ENCODE assay signal across 17 cellular contexts in genomic region chr4:75722417-75722816, GRCh38. TPM values are rescaled to one million over a fixed set of nuclear protein-coding genes. Genes with fewer than 3 reads are reported as not detected.
DNase-seq lines count a peak whose midpoint lies in the region; ATAC-seq, FAIRE-seq and TF ChIP-seq lines count a peak whose summit lies in the region.
"Had no signal": no experiment of that assay in that cellular context is flagged by ENCODE, and none has a peak within 500 bp of the region (broad histone marks: within the 10 kb centered on the region; RNA-seq: fewer than 3 reads in every experiment).

No MANE protein-coding gene starts in this region.

- no peak overlapping the region for H3K4me3 Mint-ChIP-seq in activated CD4-positive, alpha-beta memory T cell treated with anti-CD3 and anti-CD28 coated beads for 36 hours
- H3K4me3 Mint-ChIP-seq in CD14-positive monocyte = no peak overlapping the region

- H3K9me3 Mint-ChIP-seq in activated CD4-positive, alpha-beta memory T cell treated with anti-CD3 and anti-CD28 coated beads for 36 hours = no peaks in the 10 kb centered on the region
- H3K9me3 Mint-ChIP-seq in CD14-positive monocyte = peaks cover 0 to 3% (median 0%) of the 10 kb centered on the region in 7 donors
- H3K9me3 Mint-ChIP-seq: activated T-helper 2 cell treated with anti-CD3 and anti-CD28 coated beads, Interferon-gamma antibody, Interleukin-2, Interleukin-4, amounts not matched to agents 10 μg/mL and 5 μg/mL and 100 μg/mL, durations not matched to agents 14 hours and 24 hours and 36 hours; dendritic cell treated with granulocyte-macrophage colony-stimulating factor and Interleukin-4, amounts not matched to agents 40 ng/mL and 50 ng/mL, for 4 days; memory B cell had no signal

- H3K36me3 ChIP-seq in iPS-20b (ENCODE audit: insufficient read depth, low read depth, low read length) = peaks cover 24% of the 10 kb centered on the region

- no peak for FAIRE-seq in A549 (lab: Jason Lieb, UNC)

- H3K4me2 ChIP-seq in A549 = peak overlapping the region; percentile 97

- peak overlapping the region in 1 of 2 experiments; percentile 49; a peak in 2 of 6 replicates for H3K27ac ChIP-seq in A549
- H3K27ac ChIP-seq in VCaP = peak overlapping the region; percentile 92
- H3K27ac ChIP-seq in iPS-20b (ENCODE audit: low read length) = no peak overlapping the region

- peak overlapping the region; percentile 53; the same call in 2 of the 3 replicates for H3K4me3 ChIP-seq in A549
- peak overlapping the region; percentile 96; the same call in 1 of the 2 replicates for H3K4me3 ChIP-seq in HFF-Myc (replicated peaks; ENCODE audit: low read depth, low read length)
- peak overlapping the region; percentile 96 for H3K4me3 ChIP-seq in iPS-20b (ENCODE audit: low read length)

- no peaks in the 10 kb centered on the region for H3K27me3 ChIP-seq in iPS-20b (ENCODE audit: insufficient read depth, low read length)

- H3K4me1 ChIP-seq in A549 = peaks cover 29% of the 10 kb centered on the region; the same call in 2 of the 3 replicates
- peaks cover 26% of the 10 kb centered on the region for H3K4me1 ChIP-seq in iPS-20b (ENCODE audit: insufficient read depth, low read length)

- WGBS in A549 (ENCODE audit: missing lambda C conversion rate) = 59% methylated on average over 3 of the region's 3 CpGs

- ATAC-seq in A549 (no peak), GM21381 (IDR thresholded peaks at IDR 0.05; ENCODE audit: unreplicated experiment) (no peak)

- H3K27ac Mint-ChIP-seq in activated CD4-positive, alpha-beta memory T cell treated with anti-CD3 and anti-CD28 coated beads for 36 hours = no peak overlapping the region
- H3K27ac Mint-ChIP-seq in CD14-positive monocyte = no peak overlapping the region

- TF ChIP-seq CTCF in A549 (IDR thresholded peaks at IDR 0.05) (no peak), HFF-Myc (IDR thresholded peaks at IDR 0.05; ENCODE audit: low read depth, low read length, missing control alignments) (no peak), VCaP (conservative IDR thresholded peaks at IDR 0.05) (no peak), CD14-positive monocyte (IDR thresholded peaks at IDR 0.05) (no peak)

- POLR2A ChIA-PET in A549 (lab: Yijun Ruan, JAX) = interaction anchor here (2.5 kb wide), 1 partner anchor 49 kb away, joined by 31 read pairs; the partner anchor contains the start of gene G3BP2
- POLR2A ChIA-PET in activated CD4-positive, alpha-beta memory T cell treated with anti-CD3 and anti-CD28 coated beads for 36 hours (lab: Charles Lee) = interaction anchor here (1.0 to 5.4 kb wide), 3 partner anchors 50 to 126 kb away, joined by 3 to 46 read pairs (median 13); partner anchors contain the start of gene G3BP2

- peaks cover 8% of the 10 kb centered on the region for H3K36me3 Mint-ChIP-seq in activated CD4-positive, alpha-beta memory T cell treated with anti-CD3 and anti-CD28 coated beads for 36 hours
- H3K36me3 Mint-ChIP-seq in CD14-positive monocyte = peaks cover 0 to 3% of the 10 kb centered on the region in 2 donors

- H3K9me3 ChIP-seq in A549 (no peaks in the 10 kb centered on the region), iPS-20b (ENCODE audit: insufficient read depth, low read depth, low read length) (no peaks in the 10 kb centered on the region)

- CTCF ChIA-PET in A549 (lab: Yijun Ruan, JAX) = interaction anchor here (2.1 to 2.6 kb wide), 2 partner anchors 13 to 39 kb away, joined by 12 to 16 read pairs; no protein-coding TSS in a partner anchor
- CTCF ChIA-PET in activated CD4-positive, alpha-beta memory T cell treated with anti-CD3 and anti-CD28 coated beads for 36 hours (lab: Charles Lee) = interaction anchor here (1.4 to 3.5 kb wide), 5 partner anchors 10 to 68 kb away, joined by 3 to 22 read pairs (median 9); no protein-coding TSS in a partner anchor

- no peak for TF ChIP-seq EP300 in A549 (IDR thresholded peaks at IDR 0.05)

- no peak for TF ChIP-seq RAD21 in A549 (conservative IDR thresholded peaks at IDR 0.05 in 1 of 2, IDR thresholded peaks at IDR 0.05 in 1 of 2)

- no peaks in the 10 kb centered on the region for H3K27me3 Mint-ChIP-seq in activated CD4-positive, alpha-beta memory T cell treated with anti-CD3 and anti-CD28 coated beads for 36 hours
- peaks cover 0 to 3% (median 0%) of the 10 kb centered on the region in 3 donors for H3K27me3 Mint-ChIP-seq in CD14-positive monocyte (ENCODE audit: low read depth in 3 of 3)
- H3K27me3 Mint-ChIP-seq: dendritic cell treated with granulocyte-macrophage colony-stimulating factor and Interleukin-4, amounts not matched to agents 40 ng/mL and 50 ng/mL, for 4 days; memory B cell had no signal

- DNase-seq in A549 (ENCODE audit: low read depth in 1 of 2, low spot score in 1 of 2) (no peak), HFF-Myc (ENCODE audit: extremely low read depth, low read depth) (no peak), CD14-positive monocyte (ENCODE audit: low spot score) (no peak), activated gamma-delta T cell (lab: John Stamatoyannopoulos, UW) (no peak)
- DNase-seq in activated CD4-positive, alpha-beta memory T cell treated with anti-CD3 and anti-CD28 coated beads for 36 hours = no peak
- DNase-seq: activated CD4-positive, alpha-beta T cell treated with anti-CD3 and anti-CD28 coated beads, Interleukin-2, amount 50 U/mL, for 4 hours; H7; KBM-7; NCI-H187; NCI-H524 treated with DMSO at 0.1 percent for 48 hours; stimulated activated CD4-positive, alpha-beta T cell treated with anti-CD3 and anti-CD28 coated beads, Interleukin-12 subunit alpha, Interleukin-12 subunit beta, amount 100 ng/mL, for 4 hours had no signal

- TF ChIP-seq POLR2A in A549 (IDR thresholded peaks at IDR 0.05; ENCODE audit: low read length) = no peak

- H3K4me1 Mint-ChIP-seq in activated CD4-positive, alpha-beta memory T cell treated with anti-CD3 and anti-CD28 coated beads for 36 hours (ENCODE audit: low read depth) = peaks cover 43% of the 10 kb centered on the region
- H3K4me1 Mint-ChIP-seq in CD14-positive monocyte = peaks cover 39% of the 10 kb centered on the region

- intact Hi-C loops in activated CD4-positive, alpha-beta memory T cell treated with anti-CD3 and anti-CD28 coated beads for 36 hours (cut with micrococcal nuclease) = loop anchor here (5.0 to 10.0 kb wide), 2 partner anchors 270 to 1352 kb away; partner anchors contain the start of genes CCNI and SDAD1
- intact Hi-C loops in CD14-positive monocyte (cut with micrococcal nuclease) = loop anchor here (10.0 kb wide), 1 partner anchor 208 kb away; the partner anchor contains the start of genes RCHY1 (in 2 of the 2) and THAP6 (in 2 of the 2)

- peak overlapping the region; percentile 98; the same call in 1 of the 2 replicates for H3K9ac ChIP-seq in iPS-20b (ENCODE audit: low read depth, low read length)

TF ChIP-seq in A549, 52 proteins besides CTCF, POLR2A, EP300 and RAD21 (continues in another document):
- TF ChIP-seq FOXS1 (CRISPR knock-in tag; IDR thresholded peaks at IDR 0.05) (no peak), CEBPB (IDR thresholded peaks at IDR 0.05) (no peak), CHD4 (IDR thresholded peaks at IDR 0.05; ENCODE audit: borderline replicate concordance) (no peak), HOXB5 (CRISPR knock-in tag; IDR thresholded peaks at IDR 0.05) (no peak), EHMT2 (IDR thresholded peaks at IDR 0.05; ENCODE audit: low read depth) (no peak), ZC3H11A (IDR thresholded peaks at IDR 0.05) (no peak), HES2 (IDR thresholded peaks at IDR 0.05) (no peak), JUN (IDR thresholded peaks at IDR 0.05) (no peak), REST (IDR thresholded peaks at IDR 0.05) (no peak)

RNA-seq across cellular contexts. Expression of gene USO1, which starts 2.0 kb away (rescaled TPM):
- 75.6 and 97.6 TPM in 2 replicates for polyA plus RNA-seq in A549 (2011; rRNA removed)
- polyA plus RNA-seq in A549 (2012; cell fraction: cytosol; rRNA removed) = 13.1 and 15.8 TPM in 2 replicates
- 8.5 and 12.9 TPM in 2 replicates for polyA plus RNA-seq in A549 (2012; cell fraction: nucleus; rRNA removed)
- 54.7 to 60.4 TPM (median 56.4 TPM) in 3 replicates for polyA plus RNA-seq in A549 (2017; fragmentation: RNase III; extraction: RNeasy Plus Mini Kit Qiagen cat#74134 plus additional on column Dnase treatment)
- 26.0 and 26.6 TPM in 2 replicates for polyA minus RNA-seq in A549 (2011; rRNA and poly(A)+ RNA removed)
- 10 to 100 TPM; 57.3 to 59.0 TPM for total RNA-seq in activated CD4-positive, alpha-beta memory T cell treated with anti-CD3 and anti-CD28 coated beads for 36 hours
- 10 to 100 TPM; 17.5 to 26.9 TPM for polyA plus RNA-seq in CD14-positive monocyte

RNA-seq across cellular contexts. Expression of gene G3BP2, which starts 49.2 kb away (rescaled TPM):
- polyA plus RNA-seq in A549 (2011; rRNA removed) = 148 and 179 TPM in 2 replicates
- polyA plus RNA-seq in A549 (2012; cell fraction: cytosol; rRNA removed) = 28.9 and 32.7 TPM in 2 replicates
- 19.4 and 35.2 TPM in 2 replicates for polyA plus RNA-seq in A549 (2012; cell fraction: nucleus; rRNA removed)
- polyA plus RNA-seq in A549 (2017; fragmentation: RNase III; extraction: RNeasy Plus Mini Kit Qiagen cat#74134 plus additional on column Dnase treatment) = 142 to 159 TPM (median 158 TPM) in 3 replicates
- polyA minus RNA-seq in A549 (2011; rRNA and poly(A)+ RNA removed) = 59.4 and 64.1 TPM in 2 replicates
- 100 to 1,000 TPM; 137 to 144 TPM for total RNA-seq in activated CD4-positive, alpha-beta memory T cell treated with anti-CD3 and anti-CD28 coated beads for 36 hours
- 10 to 100 TPM; 74.2 to 92.3 TPM for polyA plus RNA-seq in CD14-positive monocyte
